1 cellular context compared by ENCODE assay signal in the genomic region with DNA sequence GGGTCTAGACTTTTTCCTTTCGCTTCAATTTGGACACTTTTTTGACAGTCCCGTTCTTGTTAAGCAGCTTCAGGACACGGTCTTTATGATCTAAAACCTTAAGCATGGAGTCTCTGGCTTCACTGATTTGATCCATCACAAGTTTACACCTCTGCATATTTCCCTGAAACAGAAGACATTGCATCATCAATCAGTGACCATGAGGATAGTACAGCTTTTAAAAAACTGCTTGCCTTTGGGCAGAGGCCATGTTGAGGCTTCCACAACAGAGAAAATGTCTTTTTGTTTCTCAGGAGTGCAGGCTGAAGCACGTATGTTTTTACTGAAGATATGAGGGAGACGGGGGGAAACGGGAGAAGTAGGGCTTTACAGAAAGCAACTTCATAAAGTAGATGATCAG.
TF ChIP-seq lines count a peak whose summit lies in the region.

No MANE protein-coding gene starts in this region.

TF ChIP-seq in K562, 482 proteins besides CTCF, POLR2A, EP300 and RAD21 (continued from another document):
- TF ChIP-seq, protein P1, sequence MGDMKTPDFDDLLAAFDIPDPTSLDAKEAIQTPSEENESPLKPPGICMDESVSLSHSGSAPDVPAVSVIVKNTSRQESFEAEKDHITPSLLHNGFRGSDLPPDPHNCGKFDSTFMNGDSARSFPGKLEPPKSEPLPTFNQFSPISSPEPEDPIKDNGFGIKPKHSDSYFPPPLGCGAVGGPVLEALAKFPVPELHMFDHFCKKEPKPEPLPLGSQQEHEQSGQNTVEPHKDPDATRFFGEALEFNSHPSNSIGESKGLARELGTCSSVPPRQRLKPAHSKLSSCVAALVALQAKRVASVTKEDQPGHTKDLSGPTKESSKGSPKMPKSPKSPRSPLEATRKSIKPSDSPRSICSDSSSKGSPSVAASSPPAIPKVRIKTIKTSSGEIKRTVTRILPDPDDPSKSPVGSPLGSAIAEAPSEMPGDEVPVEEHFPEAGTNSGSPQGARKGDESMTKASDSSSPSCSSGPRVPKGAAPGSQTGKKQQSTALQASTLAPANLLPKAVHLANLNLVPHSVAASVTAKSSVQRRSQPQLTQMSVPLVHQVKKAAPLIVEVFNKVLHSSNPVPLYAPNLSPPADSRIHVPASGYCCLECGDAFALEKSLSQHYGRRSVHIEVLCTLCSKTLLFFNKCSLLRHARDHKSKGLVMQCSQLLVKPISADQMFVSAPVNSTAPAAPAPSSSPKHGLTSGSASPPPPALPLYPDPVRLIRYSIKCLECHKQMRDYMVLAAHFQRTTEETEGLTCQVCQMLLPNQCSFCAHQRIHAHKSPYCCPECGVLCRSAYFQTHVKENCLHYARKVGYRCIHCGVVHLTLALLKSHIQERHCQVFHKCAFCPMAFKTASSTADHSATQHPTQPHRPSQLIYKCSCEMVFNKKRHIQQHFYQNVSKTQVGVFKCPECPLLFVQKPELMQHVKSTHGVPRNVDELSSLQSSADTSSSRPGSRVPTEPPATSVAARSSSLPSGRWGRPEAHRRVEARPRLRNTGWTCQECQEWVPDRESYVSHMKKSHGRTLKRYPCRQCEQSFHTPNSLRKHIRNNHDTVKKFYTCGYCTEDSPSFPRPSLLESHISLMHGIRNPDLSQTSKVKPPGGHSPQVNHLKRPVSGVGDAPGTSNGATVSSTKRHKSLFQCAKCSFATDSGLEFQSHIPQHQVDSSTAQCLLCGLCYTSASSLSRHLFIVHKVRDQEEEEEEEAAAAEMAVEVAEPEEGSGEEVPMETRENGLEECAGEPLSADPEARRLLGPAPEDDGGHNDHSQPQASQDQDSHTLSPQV (IDR thresholded peaks at IDR 0.05): 0 out of 2 replicates have a peak, but pooled peaks have one; percentile 30
- TF ChIP-seq MAFG (tag; conservative IDR thresholded peaks at IDR 0.05) (no peak), ZBTB9 (CRISPR knock-in tag; IDR thresholded peaks at IDR 0.05) (no peak), JUN (IDR thresholded peaks at IDR 0.05; ENCODE audit: borderline replicate concordance, low read depth, low read length) (no peak), JUN (CRISPR knock-in tag; IDR thresholded peaks at IDR 0.05; ENCODE audit: borderline replicate concordance) (no peak), ZNF57 (CRISPR knock-in tag; IDR thresholded peaks at IDR 0.05) (no peak), HBP1 (CRISPR knock-in tag; IDR thresholded peaks at IDR 0.05) (no peak), ZNF384 (IDR thresholded peaks at IDR 0.05; ENCODE audit: low read depth, low read length) (no peak), KLF16 (IDR thresholded peaks at IDR 0.05) (no peak), ZNF584 (CRISPR knock-in tag; IDR thresholded peaks at IDR 0.05; ENCODE audit: low read depth) (peak; percentile 86; the same call in 1 of the 2 replicates), HLTF (IDR thresholded peaks at IDR 0.05) (no peak), STAT5A (IDR thresholded peaks at IDR 0.05; ENCODE audit: borderline replicate concordance, low read length) (no peak), CREB3 (tag; conservative IDR thresholded peaks at IDR 0.05; ENCODE audit: low read depth) (no peak), SNIP1 (IDR thresholded peaks at IDR 0.05; ENCODE audit: low read depth) (no peak), ETS1 (conservative IDR thresholded peaks at IDR 0.05; ENCODE audit: control insufficient read depth, low read depth, low read length) (no peak), SAFB2 (IDR thresholded peaks at IDR 0.05; ENCODE audit: borderline replicate concordance, low read depth, low read length, severe bottlenecking) (no peak), ERF (CRISPR knock-in tag; IDR thresholded peaks at IDR 0.05) (no peak), NCOA1 (IDR thresholded peaks at IDR 0.05; ENCODE audit: low read depth) (no peak), HNRNPUL1 (IDR thresholded peaks at IDR 0.05; ENCODE audit: low read length) (no peak), KDM1A (IDR thresholded peaks at IDR 0.05) (no peak), ASH1L (IDR thresholded peaks at IDR 0.05; ENCODE audit: borderline replicate concordance, low read depth, partially characterized antibody) (no peak), MEF2A (IDR thresholded peaks at IDR 0.05; ENCODE audit: control insufficient read depth, low read depth, low read length) (no peak)
- TF ChIP-seq, protein P2, sequence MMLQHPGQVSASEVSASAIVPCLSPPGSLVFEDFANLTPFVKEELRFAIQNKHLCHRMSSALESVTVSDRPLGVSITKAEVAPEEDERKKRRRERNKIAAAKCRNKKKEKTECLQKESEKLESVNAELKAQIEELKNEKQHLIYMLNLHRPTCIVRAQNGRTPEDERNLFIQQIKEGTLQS (IDR thresholded peaks at IDR 0.05): peak; percentile 93
- TF ChIP-seq, protein P2 (CRISPR knock-in tag; conservative IDR thresholded peaks at IDR 0.05): no peak
- TF ChIP-seq, protein P3, sequence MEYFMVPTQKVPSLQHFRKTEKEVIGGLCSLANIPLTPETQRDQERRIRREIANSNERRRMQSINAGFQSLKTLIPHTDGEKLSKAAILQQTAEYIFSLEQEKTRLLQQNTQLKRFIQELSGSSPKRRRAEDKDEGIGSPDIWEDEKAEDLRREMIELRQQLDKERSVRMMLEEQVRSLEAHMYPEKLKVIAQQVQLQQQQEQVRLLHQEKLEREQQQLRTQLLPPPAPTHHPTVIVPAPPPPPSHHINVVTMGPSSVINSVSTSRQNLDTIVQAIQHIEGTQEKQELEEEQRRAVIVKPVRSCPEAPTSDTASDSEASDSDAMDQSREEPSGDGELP (CRISPR knock-in tag; IDR thresholded peaks at IDR 0.05; ENCODE audit: borderline replicate concordance): no peak
- TF ChIP-seq, protein P4, sequence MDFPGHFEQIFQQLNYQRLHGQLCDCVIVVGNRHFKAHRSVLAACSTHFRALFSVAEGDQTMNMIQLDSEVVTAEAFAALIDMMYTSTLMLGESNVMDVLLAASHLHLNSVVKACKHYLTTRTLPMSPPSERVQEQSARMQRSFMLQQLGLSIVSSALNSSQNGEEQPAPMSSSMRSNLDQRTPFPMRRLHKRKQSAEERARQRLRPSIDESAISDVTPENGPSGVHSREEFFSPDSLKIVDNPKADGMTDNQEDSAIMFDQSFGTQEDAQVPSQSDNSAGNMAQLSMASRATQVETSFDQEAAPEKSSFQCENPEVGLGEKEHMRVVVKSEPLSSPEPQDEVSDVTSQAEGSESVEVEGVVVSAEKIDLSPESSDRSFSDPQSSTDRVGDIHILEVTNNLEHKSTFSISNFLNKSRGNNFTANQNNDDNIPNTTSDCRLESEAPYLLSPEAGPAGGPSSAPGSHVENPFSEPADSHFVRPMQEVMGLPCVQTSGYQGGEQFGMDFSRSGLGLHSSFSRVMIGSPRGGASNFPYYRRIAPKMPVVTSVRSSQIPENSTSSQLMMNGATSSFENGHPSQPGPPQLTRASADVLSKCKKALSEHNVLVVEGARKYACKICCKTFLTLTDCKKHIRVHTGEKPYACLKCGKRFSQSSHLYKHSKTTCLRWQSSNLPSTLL (IDR thresholded peaks at IDR 0.05): no peak
TF ChIP-seq in K562: peak in this region for 26.
